Comparison of ENCODE assay signal across 9 cellular contexts in genomic region chr17:57663326-57664070, GRCh38.
DNase-seq lines count a peak whose midpoint lies in the region; ATAC-seq and TF ChIP-seq lines count a peak whose summit lies in the region.
"Had no signal": no experiment of that assay in that cellular context is flagged by ENCODE, and none has a peak within 500 bp of the region (broad histone marks: within the 10 kb centered on the region; RNA-seq: fewer than 3 reads in every experiment).

No MANE protein-coding gene starts in this region.

- peaks cover 2 to 3% (median 2%) of the 10 kb centered on the region in 3 donors for H3K27me3 Mint-ChIP-seq in CD14-positive monocyte (ENCODE audit: low read depth in 3 of 3)

- H3K4me1 ChIP-seq in trophoblast cell (ENCODE audit: control insufficient read depth in 1 of 2, insufficient read depth in 2 of 2, low read length in 2 of 2) = peaks cover 6 to 9% of the 10 kb centered on the region in 2 experiments
- H3K4me1 ChIP-seq: right lobe of liver had no signal

- H3K36me3 ChIP-seq in trophoblast cell (ENCODE audit: control insufficient read depth in 1 of 2, insufficient read depth in 2 of 2, low read length in 2 of 2) = peaks cover 5 to 6% of the 10 kb centered on the region in 2 experiments
- H3K36me3 ChIP-seq: right lobe of liver had no signal

- peak overlapping the region; percentile 47 for H3K14ac ChIP-seq in trophoblast cell (ENCODE audit: low read length)

- intact Hi-C loops in CD14-positive monocyte (cut with micrococcal nuclease) = no loop called here

- no CpG with 5 or more reads among the region's 14 CpGs for WGBS in trophoblast cell (ENCODE audit: extremely low coverage, insufficient coverage, insufficient read length)

- peaks cover 3% of the 10 kb centered on the region for H3K79me1 ChIP-seq in trophoblast cell (ENCODE audit: low read length)

- peak overlapping the region; percentile 4 for H3K4ac ChIP-seq in trophoblast cell (ENCODE audit: low read depth, low read length)

- H4K8ac ChIP-seq in trophoblast cell (ENCODE audit: low read depth, low read length) = no peak overlapping the region

- peak; percentile 10 for DNase-seq in CD14-positive monocyte (ENCODE audit: low spot score)
- DNase-seq in NCI-H2227 (lab: John Stamatoyannopoulos, UW; ENCODE audit: unreplicated experiment) = peak; percentile 48
- DNase-seq in epithelial cell of proximal tubule (ENCODE audit: low read depth) = no peak
- DNase-seq in trophoblast cell = no peak
- no peak for DNase-seq in activated CD8-positive, alpha-beta memory T cell treated with anti-CD3 and anti-CD28 coated beads, Interleukin-2, amount 50 U/mL, for 48 hours
- DNase-seq in NCI-H2171 treated with DMSO at 0.1 percent for 48 hours (lab: John Stamatoyannopoulos, UW) = no peak

- TF ChIP-seq CTCF in CD14-positive monocyte (IDR thresholded peaks at IDR 0.05) (no peak), epithelial cell of proximal tubule (conservative IDR thresholded peaks at IDR 0.05; ENCODE audit: low read depth, low read length) (no peak)

- H2BK120ac ChIP-seq in trophoblast cell (ENCODE audit: insufficient read depth, low read length, poor library complexity) = peak overlapping the region; percentile 35

- H3K4me3 ChIP-seq in epithelial cell of proximal tubule (ENCODE audit: low read depth, low read length) (peak overlapping the region; percentile 9), trophoblast cell (ENCODE audit: low read depth, low read length) (no peak overlapping the region)
- H3K4me3 ChIP-seq: right lobe of liver had no signal

- H3K18ac ChIP-seq in trophoblast cell (ENCODE audit: low read length) = peak overlapping the region; percentile 60

- peak overlapping the region; percentile 18 for H2AK5ac ChIP-seq in trophoblast cell (ENCODE audit: low read length)

- H3K36me3 Mint-ChIP-seq in CD14-positive monocyte = peaks cover 0 to 7% of the 10 kb centered on the region in 2 donors

- H3K79me2 ChIP-seq in trophoblast cell (ENCODE audit: control insufficient read depth, insufficient read depth, low read length, poor library complexity) = peaks cover 2% of the 10 kb centered on the region

- peak overlapping the region in 5 of 7 donors; percentile 8 to 84 (median 50) for H3K27ac Mint-ChIP-seq in CD14-positive monocyte

- peak overlapping the region; percentile 35 for H2AFZ ChIP-seq in trophoblast cell (ENCODE audit: insufficient read depth, low read length, poor library complexity)

- ATAC-seq in GM21786 (IDR thresholded peaks at IDR 0.05; ENCODE audit: unreplicated experiment) (no peak), GM18861 (IDR thresholded peaks at IDR 0.05; ENCODE audit: unreplicated experiment) (no peak)

- H2BK5ac ChIP-seq in trophoblast cell (ENCODE audit: low read depth, low read length, poor library complexity) = peak overlapping the region; percentile 18

- H3K27me3 ChIP-seq in trophoblast cell (ENCODE audit: insufficient read depth, low read length) = no peaks in the 10 kb centered on the region
- H3K27me3 ChIP-seq: right lobe of liver had no signal

- peak overlapping the region; percentile 15 for H3K27ac ChIP-seq in trophoblast cell (ENCODE audit: low read depth, low read length)

- H3K23ac ChIP-seq in trophoblast cell (ENCODE audit: low read length) = no peak overlapping the region

- H3K4me2 ChIP-seq in trophoblast cell (ENCODE audit: low read length) = no peak overlapping the region

- H3K9me3 ChIP-seq in trophoblast cell (ENCODE audit: insufficient read depth, low read depth, low read length) = no peaks in the 10 kb centered on the region
- H3K9me3 ChIP-seq: right lobe of liver had no signal

- no peak overlapping the region for H2BK12ac ChIP-seq in trophoblast cell (ENCODE audit: low read length)

- H3K4me1 Mint-ChIP-seq in CD14-positive monocyte = peaks cover 10% of the 10 kb centered on the region

- H3K9ac ChIP-seq in trophoblast cell (ENCODE audit: low read length) = no peak overlapping the region

- no peak overlapping the region for H3K4me3 Mint-ChIP-seq in CD14-positive monocyte

- no peak overlapping the region for H4K12ac ChIP-seq in trophoblast cell (ENCODE audit: low read depth, low read length)

- H4K91ac ChIP-seq in trophoblast cell (ENCODE audit: low read depth, low read length) = peak overlapping the region; percentile 53

- H3K9me3 Mint-ChIP-seq in CD14-positive monocyte = peaks cover 0 to 2% (median 0%) of the 10 kb centered on the region in 7 donors

Comparison
In these comparisons a context has a peak if more than half of its experiments do, and no peak if none do; other contexts are left out.
1. DNase-seq: peak in CD14-positive monocyte (single experiment) and NCI-H2227 (single experiment); none in epithelial cell of proximal tubule (single experiment), trophoblast cell (0 of 2), activated CD8-positive, alpha-beta memory T cell treated with anti-CD3 and anti-CD28 coated beads, Interleukin-2, amount 50 U/mL, for 48 hours (single experiment) and NCI-H2171 treated with DMSO at 0.1 percent for 48 hours (single experiment).